Comparison of ENCODE assay signal across 1 cellular context in the genomic region with DNA sequence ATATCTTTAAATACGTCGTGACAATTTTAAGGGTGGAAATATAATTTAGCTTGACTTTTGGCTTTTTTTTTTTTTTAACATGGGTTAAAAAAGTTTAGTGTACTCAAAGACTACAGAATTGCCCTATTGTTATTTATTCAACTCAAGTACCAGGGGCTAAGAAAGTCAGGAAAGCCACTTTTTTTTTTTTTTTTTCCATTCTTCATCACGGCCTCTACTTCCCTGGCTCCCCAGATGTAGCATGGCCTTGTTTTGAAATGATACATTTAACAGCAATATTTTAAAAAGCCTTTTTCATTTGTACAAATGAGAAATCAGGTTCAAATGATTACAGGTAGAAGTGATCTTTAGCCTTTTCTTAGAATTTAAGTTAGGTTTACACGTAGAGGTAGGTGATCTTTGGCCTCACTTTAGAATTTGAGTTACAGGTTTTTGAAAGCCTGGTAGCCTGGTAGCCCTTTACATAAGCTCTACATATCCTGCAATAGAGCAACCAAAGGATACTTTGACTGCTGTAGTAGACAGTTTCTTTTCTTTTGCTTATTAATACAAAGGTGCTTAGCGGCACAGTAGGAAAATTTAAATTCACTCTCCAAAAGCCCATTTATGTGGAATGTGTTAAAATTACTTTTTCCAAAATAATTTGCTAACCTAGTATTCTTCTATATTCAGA.
TF ChIP-seq lines count a peak whose summit lies in the region.

No MANE protein-coding gene starts in this region.

TF ChIP-seq in WTC11, 78 proteins besides CTCF, POLR2A, EP300 and RAD21 (continued from another document):
- TF ChIP-seq, protein P1, sequence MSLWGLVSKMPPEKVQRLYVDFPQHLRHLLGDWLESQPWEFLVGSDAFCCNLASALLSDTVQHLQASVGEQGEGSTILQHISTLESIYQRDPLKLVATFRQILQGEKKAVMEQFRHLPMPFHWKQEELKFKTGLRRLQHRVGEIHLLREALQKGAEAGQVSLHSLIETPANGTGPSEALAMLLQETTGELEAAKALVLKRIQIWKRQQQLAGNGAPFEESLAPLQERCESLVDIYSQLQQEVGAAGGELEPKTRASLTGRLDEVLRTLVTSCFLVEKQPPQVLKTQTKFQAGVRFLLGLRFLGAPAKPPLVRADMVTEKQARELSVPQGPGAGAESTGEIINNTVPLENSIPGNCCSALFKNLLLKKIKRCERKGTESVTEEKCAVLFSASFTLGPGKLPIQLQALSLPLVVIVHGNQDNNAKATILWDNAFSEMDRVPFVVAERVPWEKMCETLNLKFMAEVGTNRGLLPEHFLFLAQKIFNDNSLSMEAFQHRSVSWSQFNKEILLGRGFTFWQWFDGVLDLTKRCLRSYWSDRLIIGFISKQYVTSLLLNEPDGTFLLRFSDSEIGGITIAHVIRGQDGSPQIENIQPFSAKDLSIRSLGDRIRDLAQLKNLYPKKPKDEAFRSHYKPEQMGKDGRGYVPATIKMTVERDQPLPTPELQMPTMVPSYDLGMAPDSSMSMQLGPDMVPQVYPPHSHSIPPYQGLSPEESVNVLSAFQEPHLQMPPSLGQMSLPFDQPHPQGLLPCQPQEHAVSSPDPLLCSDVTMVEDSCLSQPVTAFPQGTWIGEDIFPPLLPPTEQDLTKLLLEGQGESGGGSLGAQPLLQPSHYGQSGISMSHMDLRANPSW (CRISPR knock-in tag; conservative IDR thresholded peaks at IDR 0.05; ENCODE audit: low read depth): no peak
- TF ChIP-seq PRRX2 (CRISPR knock-in tag; IDR thresholded peaks at IDR 0.05): no peak
- TF ChIP-seq, protein P2, sequence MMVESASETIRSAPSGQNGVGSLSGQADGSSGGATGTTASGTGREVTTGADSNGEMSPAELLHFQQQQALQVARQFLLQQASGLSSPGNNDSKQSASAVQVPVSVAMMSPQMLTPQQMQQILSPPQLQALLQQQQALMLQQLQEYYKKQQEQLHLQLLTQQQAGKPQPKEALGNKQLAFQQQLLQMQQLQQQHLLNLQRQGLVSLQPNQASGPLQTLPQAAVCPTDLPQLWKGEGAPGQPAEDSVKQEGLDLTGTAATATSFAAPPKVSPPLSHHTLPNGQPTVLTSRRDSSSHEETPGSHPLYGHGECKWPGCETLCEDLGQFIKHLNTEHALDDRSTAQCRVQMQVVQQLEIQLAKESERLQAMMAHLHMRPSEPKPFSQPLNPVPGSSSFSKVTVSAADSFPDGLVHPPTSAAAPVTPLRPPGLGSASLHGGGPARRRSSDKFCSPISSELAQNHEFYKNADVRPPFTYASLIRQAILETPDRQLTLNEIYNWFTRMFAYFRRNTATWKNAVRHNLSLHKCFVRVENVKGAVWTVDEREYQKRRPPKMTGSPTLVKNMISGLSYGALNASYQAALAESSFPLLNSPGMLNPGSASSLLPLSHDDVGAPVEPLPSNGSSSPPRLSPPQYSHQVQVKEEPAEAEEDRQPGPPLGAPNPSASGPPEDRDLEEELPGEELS (CRISPR knock-in tag; IDR thresholded peaks at IDR 0.05): no peak
